In the genomic region with DNA sequence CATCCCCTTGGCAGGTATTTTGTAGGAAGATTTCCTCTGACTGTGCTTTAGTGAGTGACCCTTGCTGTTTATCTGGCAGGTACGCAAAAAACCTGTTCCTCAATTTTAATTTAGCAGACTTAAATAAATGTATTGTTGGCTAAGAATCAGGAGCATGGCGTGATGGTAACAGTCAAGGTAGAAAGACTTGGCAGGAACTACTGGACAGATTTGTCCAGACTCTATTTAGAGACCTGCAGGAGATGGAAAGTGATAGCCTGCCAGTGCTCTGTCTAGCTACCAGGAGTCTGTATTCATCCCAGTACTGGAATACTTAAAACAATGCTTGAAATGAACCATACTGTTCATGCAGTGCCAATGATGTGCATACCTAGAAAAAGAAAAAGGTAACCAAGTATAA, we compare ENCODE assay signal across 24 cellular contexts.
"Had no signal": no experiment of that assay in that cellular context is flagged by ENCODE, and none has a peak within 500 bp of the region (broad histone marks: within the 10 kb centered on the region; RNA-seq: fewer than 3 reads in every experiment).

No MANE protein-coding gene starts in this region.

- FAIRE-seq: endothelial cell of umbilical vein, frontal cortex had no signal

- DNase-seq: activated CD4-positive, alpha-beta T cell treated with anti-CD3 and anti-CD28 coated beads, Interleukin-2, amount 10 ng/mL, durations not matched to agents 7 days and 5 days; activated CD4-positive, CD25-positive, alpha-beta regulatory T cell treated with anti-CD3 and anti-CD28 coated beads, Interleukin-2, amount 50 U/mL, for 72 hours; activated CD8-positive, alpha-beta T cell treated with anti-CD3 and anti-CD28 coated beads, Interleukin-2, amount 10 ng/mL, durations not matched to agents 7 days and 5 days; activated gamma-delta T cell; activated naive CD4-positive, alpha-beta T cell treated with anti-CD3 and anti-CD28 coated beads, Interleukin-2, amount 50 U/mL, for 16 hours; activated naive CD8-positive, alpha-beta T cell treated with anti-CD3 and anti-CD28 coated beads, Interleukin-2, amount 50 U/mL, for 24 hours; anterior cingulate cortex; body of pancreas; effector memory CD4-positive, alpha-beta T cell; glutamatergic neuron; immature natural killer cell; left ventricle myocardium inferior; mammary epithelial cell; naive thymus-derived CD4-positive, alpha-beta T cell; stimulated activated CD4-positive, alpha-beta T cell treated with anti-CD3 and anti-CD28 coated beads, Interleukin-4, amount 100 ng/mL, for 24 hours; stimulated activated naive CD8-positive, alpha-beta T cell treated with anti-CD3 and anti-CD28 coated beads, Interleukin-15, Interleukin-2, amounts not matched to agents 100 U/mL and 50 U/mL, for 24 hours; T-cell; upper lobe of left lung; WERI-Rb-1 had no signal

- ATAC-seq: activated CD8-positive, alpha-beta T cell treated with anti-CD3 and anti-CD28 coated beads, Interleukin-2, amount 10 ng/mL, durations not matched to agents 7 days and 5 days; activated naive CD8-positive, alpha-beta T cell treated with anti-CD3 and anti-CD28 coated beads, Interleukin-2, amount 50 U/mL, for 24 hours; esophagus mucosa; naive thymus-derived CD4-positive, alpha-beta T cell; stimulated activated naive CD8-positive, alpha-beta T cell treated with anti-CD3 and anti-CD28 coated beads, Interleukin-15, Interleukin-2, amounts not matched to agents 100 U/mL and 50 U/mL, for 24 hours; T-cell had no signal

- H3K4me2 ChIP-seq: hepatocyte had no signal

- H3K27me3 ChIP-seq: body of pancreas, cardiac muscle cell, hepatocyte, upper lobe of left lung had no signal

- H3K27ac ChIP-seq: cardiac muscle cell, hepatocyte, left ventricle myocardium inferior, WERI-Rb-1 had no signal

- H3K4me3 ChIP-seq: body of pancreas, cardiac muscle cell, hepatocyte, left ventricle myocardium inferior, upper lobe of left lung had no signal

- H3K4me1 ChIP-seq: body of pancreas, upper lobe of left lung had no signal

- H3K36me3 ChIP-seq: cardiac muscle cell, left ventricle myocardium inferior, upper lobe of left lung, WERI-Rb-1 had no signal

- H3K79me2 ChIP-seq: hepatocyte had no signal
